Comparison of ENCODE assay signal across 9 cellular contexts in genomic region chr6:88166493-88166900, GRCh38. TPM values are rescaled to one million over a fixed set of nuclear protein-coding genes. Genes with fewer than 3 reads are reported as not detected.
DNase-seq lines count a peak whose midpoint lies in the region; ATAC-seq, FAIRE-seq and TF ChIP-seq lines count a peak whose summit lies in the region.
"Had no signal": no experiment of that assay in that cellular context is flagged by ENCODE, and none has a peak within 500 bp of the region (broad histone marks: within the 10 kb centered on the region; RNA-seq: fewer than 3 reads in every experiment).

No MANE protein-coding gene starts in this region.

- CTCF ChIA-PET in BJ (lab: Yijun Ruan, JAX): no interaction called here

- H3K4me1 ChIP-seq in ascending aorta (peaks cover 0 to 3% of the 10 kb centered on the region in 2 donors), suprapubic skin (peaks cover 25% of the 10 kb centered on the region)

- no peak for FAIRE-seq in frontal cortex (lab: Jason Lieb, UNC)

- H3K36me3 ChIP-seq in BJ (ENCODE audit: control insufficient read depth, insufficient read depth, low read length): no peaks in the 10 kb centered on the region
- no peaks in the 10 kb centered on the region for H3K36me3 ChIP-seq in ascending aorta
- H3K36me3 ChIP-seq in suprapubic skin: no peaks in the 10 kb centered on the region

- intact Hi-C loops in ascending aorta (cut with DNase I) (loop anchor here (5.0 to 10.0 kb wide), 5 partner anchors 198 to 698 kb away; no protein-coding TSS in a partner anchor), left colon (cut with DNase I, micrococcal nuclease) (no loop called here)

- ATAC-seq in HG03442 (IDR thresholded peaks at IDR 0.05; ENCODE audit: unreplicated experiment): peak; percentile 26
- peak; percentile 10 for ATAC-seq in left colon

- no peak for TF ChIP-seq EP300 in suprapubic skin (IDR thresholded peaks at IDR 0.05)

- TF ChIP-seq CTCF in BJ (IDR thresholded peaks at IDR 0.05; ENCODE audit: insufficient read depth, low read depth, low read length) (no peak), ascending aorta (IDR thresholded peaks at IDR 0.05) (no peak), suprapubic skin (IDR thresholded peaks at IDR 0.05) (no peak)

- no CpG with 5 or more reads among the region's 44 CpGs for WGBS in suprapubic skin

- POLR2A ChIA-PET in BJ (lab: Charles Lee): no interaction called here

- peaks cover 30% of the 10 kb centered on the region for H3K27me3 ChIP-seq in BJ (ENCODE audit: control insufficient read depth, insufficient read depth, low read length)
- H3K27me3 ChIP-seq in ascending aorta: peaks cover 17% of the 10 kb centered on the region
- peaks cover 50% of the 10 kb centered on the region for H3K27me3 ChIP-seq in suprapubic skin

- H3K4me3 ChIP-seq in BJ (ENCODE audit: low read depth, low read length) (peak overlapping the region; percentile 32), ascending aorta (peak overlapping the region; percentile 81 to 84), suprapubic skin (peak overlapping the region; percentile 67)

- no peak for TF ChIP-seq POLR2A in suprapubic skin (IDR thresholded peaks at IDR 0.05)

- H3K27ac ChIP-seq in ascending aorta: peak overlapping the region in 1 of 2 donors; percentile 43
- peak overlapping the region; percentile 31 for H3K27ac ChIP-seq in suprapubic skin

- no peak for DNase-seq in BJ (ENCODE audit: low read depth)
- peak; percentile 50 for DNase-seq in GM19238 (ENCODE audit: insufficient read length, low spot score)
- no peak for DNase-seq in ascending aorta (ENCODE audit: low spot score in 2 of 2)
- DNase-seq in left colon: peak in 1 of 2 donors; percentile 29
- no peak for DNase-seq in suprapubic skin (ENCODE audit: low spot score in 2 of 2)
- no peak for DNase-seq in frontal cortex (ENCODE audit: low spot score in 2 of 2)
- no peak for DNase-seq in anterior cingulate cortex (lab: John Stamatoyannopoulos, UW)

- no peaks in the 10 kb centered on the region for H3K9me3 ChIP-seq in ascending aorta
- H3K9me3 ChIP-seq in suprapubic skin: no peaks in the 10 kb centered on the region

RNA-seq across cellular contexts. Expression of gene CNR1, which starts 0.3 kb away (rescaled TPM):
- polyA plus RNA-seq in BJ (2011; rRNA removed): not detected in 2 replicates
- not detected in 2 replicates for polyA minus RNA-seq in BJ (2011; rRNA and poly(A)+ RNA removed)
- total RNA-seq in ascending aorta (35.0 TPM), left colon (1 to 10 TPM; 1.1 to 3.4 TPM), suprapubic skin (10 to 100 TPM in 1 of 4 donors, 1 to 10 TPM in 3; 3.7 to 12.2 (median 6.4) TPM), frontal cortex (342 TPM)
- total RNA-seq: HT1080 had no signal

Comparison
In these comparisons a context has a peak if more than half of its experiments do, and no peak if none do; other contexts are left out.
1. H3K4me3 ChIP-seq: peak in every context shown above with its lines; median percentile 82 in ascending aorta; 67 in suprapubic skin; 32 in BJ.